ENCODE assay signal across 8 cellular contexts in genomic region chr14:104794641-104795467, GRCh38. TPM values are rescaled to one million over a fixed set of nuclear protein-coding genes. Genes with fewer than 3 reads are reported as not detected.
DNase-seq lines count a peak whose midpoint lies in the region; ATAC-seq lines count a peak whose summit lies in the region.

No MANE protein-coding gene starts in this region.

- H3K27ac Mint-ChIP-seq in stimulated activated memory B cell treated with anti-CD40 and anti-IgM and Interleukin-4, amounts not matched to agents 10 μg/mL and 1 μg/mL and 100 μg/mL, for 72 hours = peak overlapping the region; percentile 78

- H2AFZ ChIP-seq in Karpas-422 (ENCODE audit: low read length) = no peak overlapping the region

- DNase-seq in AG20443 (ENCODE audit: low spot score) (peak; percentile 71), Karpas-422 (peak; percentile 79), astrocyte of the hippocampus (ENCODE audit: low read depth, low spot score) (peak; percentile 60), islet precursor cell (peak; percentile 68), OCI-M2 (lab: John Stamatoyannopoulos, UW; ENCODE audit: unreplicated experiment) (no peak), cerebellum (ENCODE audit: low spot score) (no peak)

- H3K27ac ChIP-seq in Karpas-422 (ENCODE audit: low read length) = peak overlapping the region; percentile 32; the same call in 1 of the 2 replicates

- H3K9me2 ChIP-seq in Karpas-422 (replicated peaks; ENCODE audit: insufficient read depth, low read length) = no peaks in the 10 kb centered on the region

- peaks cover 7% of the 10 kb centered on the region for H3K36me3 Mint-ChIP-seq in stimulated activated memory B cell treated with anti-CD40 and anti-IgM and Interleukin-4, amounts not matched to agents 10 μg/mL and 1 μg/mL and 100 μg/mL, for 72 hours

- no peaks in the 10 kb centered on the region for H3K9me3 ChIP-seq in Karpas-422 (ENCODE audit: low read length)

- H3K4me3 ChIP-seq in Karpas-422 (ENCODE audit: low read length) = peak overlapping the region; percentile 88

- ATAC-seq in GM19043 (IDR thresholded peaks at IDR 0.05; ENCODE audit: low read depth, unreplicated experiment) = peak; percentile 27
- peak; percentile 60 for ATAC-seq in stimulated activated memory B cell treated with anti-CD40 and anti-IgM and Interleukin-4, amounts not matched to agents 10 μg/mL and 1 μg/mL and 100 μg/mL, for 72 hours

- no peaks in the 10 kb centered on the region for H3K36me3 ChIP-seq in Karpas-422 (ENCODE audit: insufficient read depth, low read length)

- H3K27me3 ChIP-seq in Karpas-422 (ENCODE audit: low read length) = no peaks in the 10 kb centered on the region

- no peaks in the 10 kb centered on the region for H3K9me3 Mint-ChIP-seq in stimulated activated memory B cell treated with anti-CD40 and anti-IgM and Interleukin-4, amounts not matched to agents 10 μg/mL and 1 μg/mL and 100 μg/mL, for 72 hours

- no peaks in the 10 kb centered on the region for H3K27me3 Mint-ChIP-seq in stimulated activated memory B cell treated with anti-CD40 and anti-IgM and Interleukin-4, amounts not matched to agents 10 μg/mL and 1 μg/mL and 100 μg/mL, for 72 hours

- H4K20me1 ChIP-seq in Karpas-422 (ENCODE audit: insufficient read depth, low read depth, low read length) = peaks cover 49% of the 10 kb centered on the region

- H3K4me1 ChIP-seq in Karpas-422 (ENCODE audit: low read length) = peaks cover 38% of the 10 kb centered on the region

- H3K9ac ChIP-seq in Karpas-422 (ENCODE audit: low read length) = peak overlapping the region; percentile 83

- H3K79me2 ChIP-seq in Karpas-422 (ENCODE audit: low read length) = peaks cover 50% of the 10 kb centered on the region

- H3K4me1 Mint-ChIP-seq in stimulated activated memory B cell treated with anti-CD40 and anti-IgM and Interleukin-4, amounts not matched to agents 10 μg/mL and 1 μg/mL and 100 μg/mL, for 72 hours = peaks cover 74% of the 10 kb centered on the region

- H3K4me2 ChIP-seq in Karpas-422 (ENCODE audit: low read depth, low read length, poor library complexity, severe bottlenecking) = peak overlapping the region; percentile 96

- H3K4me3 Mint-ChIP-seq in stimulated activated memory B cell treated with anti-CD40 and anti-IgM and Interleukin-4, amounts not matched to agents 10 μg/mL and 1 μg/mL and 100 μg/mL, for 72 hours = peak overlapping the region; percentile 85

RNA-seq across cellular contexts. Expression of gene AKT1, which starts 0.7 kb away (rescaled TPM):
- 70.4 and 127 TPM in 2 replicates for total RNA-seq in Karpas-422 (2014; rRNA removed; shearing (Covaris generic); ENCODE audit: low replicate concordance)
- 70.9 TPM for total RNA-seq in cerebellum

RNA-seq across cellular contexts. Expression of gene ZBTB42, which starts 6.0 kb away (rescaled TPM):
- 0.45 and 2.6 TPM in 2 replicates for total RNA-seq in Karpas-422 (2014; rRNA removed; shearing (Covaris generic); ENCODE audit: low replicate concordance)
- 0.73 TPM for total RNA-seq in cerebellum

RNA-seq across cellular contexts. Expression of gene SIVA1, which starts 41.9 kb away (rescaled TPM):
- 68.1 and 212 TPM in 2 replicates for total RNA-seq in Karpas-422 (2014; rRNA removed; shearing (Covaris generic); ENCODE audit: low replicate concordance)
- 16.9 TPM for total RNA-seq in cerebellum

Comparison
In these comparisons a context has a peak if more than half of its experiments do, and no peak if none do; other contexts are left out.
1. DNase-seq: peak in AG20443 (single experiment), Karpas-422 (single experiment), astrocyte of the hippocampus (single experiment) and islet precursor cell (single experiment); none in OCI-M2 (single experiment) and cerebellum (single experiment).